Comparison of ENCODE assay signal across 8 cellular contexts in genomic region chr2:230067990-230068657, GRCh38. TPM values are rescaled to one million over a fixed set of nuclear protein-coding genes. Genes with fewer than 3 reads are reported as not detected.
A peak's percentile ranks its signal among the peaks of the same experiment; 100 is the strongest.
DNase-seq lines count a peak whose midpoint lies in the region; ATAC-seq and TF ChIP-seq lines count a peak whose summit lies in the region.

No MANE protein-coding gene starts in this region.

- H3K9me3 ChIP-seq in Panc1 (ENCODE audit: control insufficient read depth, insufficient read depth, low read depth, low read length) (no peaks in the 10 kb centered on the region), right atrium auricular region (no peaks in the 10 kb centered on the region), parathyroid adenoma (ENCODE audit: control insufficient read depth, low read length) (no peaks in the 10 kb centered on the region)

- peaks cover 10% of the 10 kb centered on the region for H3K4me1 Mint-ChIP-seq in activated naive CD8-positive, alpha-beta T cell treated with anti-CD3 and anti-CD28 coated beads, Interleukin-2, amount 10 ng/mL, durations not matched to agents 7 days and 5 days

- in situ Hi-C loops in Panc1 (cut with HindIII; ENCODE audit: low pct_unique_long_range_greater_than_20kb, low sequenced_read_pairs): no loop called here

- H2AFZ ChIP-seq in parathyroid adenoma: peak overlapping the region; percentile 93

- H3K36me3 Mint-ChIP-seq in activated naive CD8-positive, alpha-beta T cell treated with anti-CD3 and anti-CD28 coated beads, Interleukin-2, amount 10 ng/mL, durations not matched to agents 7 days and 5 days: no peaks in the 10 kb centered on the region

- peaks cover 19% of the 10 kb centered on the region for H3K79me2 ChIP-seq in parathyroid adenoma

- ATAC-seq in HG03066 (IDR thresholded peaks at IDR 0.05; ENCODE audit: low read depth, unreplicated experiment): peak; percentile 35
- peak; percentile 78 for ATAC-seq in Panc1
- peak; percentile 38 for ATAC-seq in activated naive CD8-positive, alpha-beta T cell treated with anti-CD3 and anti-CD28 coated beads, Interleukin-2, amount 10 ng/mL, durations not matched to agents 7 days and 5 days (ENCODE audit: low read depth)
- ATAC-seq in GM21717 (IDR thresholded peaks at IDR 0.05; ENCODE audit: unreplicated experiment): no peak

- TF ChIP-seq CTCF in Panc1 (IDR thresholded peaks at IDR 0.05) (no peak), right atrium auricular region (IDR thresholded peaks at IDR 0.05) (peak in 1 of 2 donors; percentile 48), parathyroid adenoma (IDR thresholded peaks at IDR 0.05) (peak; percentile 36)

- DNase-seq in NCI-H82 (lab: John Stamatoyannopoulos, UW): peak; percentile 18
- DNase-seq in NCI-H82 treated with DMSO at 0.1 percent for 48 hours (lab: John Stamatoyannopoulos, UW; ENCODE audit: unreplicated experiment): no peak
- DNase-seq in Panc1 (ENCODE audit: low read depth, low spot score): no peak
- DNase-seq in activated naive CD8-positive, alpha-beta T cell treated with anti-CD3 and anti-CD28 coated beads, Interleukin-2, amount 10 ng/mL, durations not matched to agents 7 days and 5 days: peak; percentile 73
- DNase-seq in right atrium auricular region (ENCODE audit: low spot score): no peak

- H3K27ac ChIP-seq in Panc1 (ENCODE audit: low read length) (peak overlapping the region; percentile 39; the same call in 1 of the 2 replicates), right atrium auricular region (peak overlapping the region; percentile 70 to 77), parathyroid adenoma (peak overlapping the region; percentile 90)

- H3K4me3 ChIP-seq in Panc1 (ENCODE audit: low read depth in 2 of 2, low read length in 2 of 2) (peak overlapping the region; percentile 51 to 70), right atrium auricular region (peak overlapping the region; percentile 55 to 73), parathyroid adenoma (ENCODE audit: low read depth, low read length) (peak overlapping the region; percentile 69)

- peak overlapping the region; percentile 83 for H3K4me3 Mint-ChIP-seq in activated naive CD8-positive, alpha-beta T cell treated with anti-CD3 and anti-CD28 coated beads, Interleukin-2, amount 10 ng/mL, durations not matched to agents 7 days and 5 days

- H3K27me3 ChIP-seq in Panc1 (ENCODE audit: control insufficient read depth, insufficient read depth, low read length): no peaks in the 10 kb centered on the region
- no peaks in the 10 kb centered on the region for H3K27me3 ChIP-seq in right atrium auricular region
- H3K27me3 ChIP-seq in parathyroid adenoma (ENCODE audit: control insufficient read depth, insufficient read depth, low read length): no peaks in the 10 kb centered on the region

- H3K9me3 Mint-ChIP-seq in activated naive CD8-positive, alpha-beta T cell treated with anti-CD3 and anti-CD28 coated beads, Interleukin-2, amount 10 ng/mL, durations not matched to agents 7 days and 5 days: no peaks in the 10 kb centered on the region

- H3K27ac Mint-ChIP-seq in activated naive CD8-positive, alpha-beta T cell treated with anti-CD3 and anti-CD28 coated beads, Interleukin-2, amount 10 ng/mL, durations not matched to agents 7 days and 5 days: peak overlapping the region; percentile 75

- BruUV-seq in Panc1 (replicated peaks; lab: Mats Ljungman, UMichigan): no TSS peak

- H3K4me1 ChIP-seq in Panc1 (ENCODE audit: control insufficient read depth, insufficient read depth, low read length) (no peaks in the 10 kb centered on the region), right atrium auricular region (peaks cover 0 to 18% of the 10 kb centered on the region in 2 donors), parathyroid adenoma (peaks cover 8% of the 10 kb centered on the region)

- CTCF ChIA-PET in Panc1 (lab: Charles Lee): interaction anchor here (1.3 kb wide), 1 partner anchor 14 kb away, joined by 9 read pairs; no protein-coding TSS in a partner anchor

- peak overlapping the region; percentile 95 for H3K4me2 ChIP-seq in parathyroid adenoma (ENCODE audit: low read length)

- H3K36me3 ChIP-seq in Panc1 (ENCODE audit: control insufficient read depth, insufficient read depth, low read length): no peaks in the 10 kb centered on the region
- H3K36me3 ChIP-seq in right atrium auricular region: no peaks in the 10 kb centered on the region
- no peaks in the 10 kb centered on the region for H3K36me3 ChIP-seq in parathyroid adenoma (ENCODE audit: control insufficient read depth, insufficient read depth, low read length)

- peak overlapping the region; percentile 93 for H3K9ac ChIP-seq in parathyroid adenoma

- H3K27me3 Mint-ChIP-seq in activated naive CD8-positive, alpha-beta T cell treated with anti-CD3 and anti-CD28 coated beads, Interleukin-2, amount 10 ng/mL, durations not matched to agents 7 days and 5 days: peaks cover 11% of the 10 kb centered on the region

- intact Hi-C loops in Panc1 (cut with micrococcal nuclease; ENCODE audit: unreplicated experiment): loop anchor here (2.0 to 5.0 kb wide), 3 partner anchors 59 to 544 kb away; no protein-coding TSS in a partner anchor

- POLR2A ChIA-PET in Panc1 (lab: Charles Lee): no interaction called here
- POLR2A ChIA-PET in activated naive CD8-positive, alpha-beta T cell treated with anti-CD3 and anti-CD28 coated beads, Interleukin-2, amount 10 ng/mL, durations not matched to agents 7 days and 5 days (lab: Charles Lee): interaction anchor here (0.5 to 2.1 kb wide), 3 partner anchors 51 to 150 kb away, joined by 3 to 8 read pairs (median 3); partner anchors contain the start of gene TRIP12

RNA-seq across cellular contexts. Expression of gene SLC16A14, which starts 0.6 kb away (rescaled TPM):
- 3.2 TPM for total RNA-seq in Panc1 (2021; ENCODE audit: unreplicated experiment)
- 1.6 TPM for polyA plus RNA-seq in Panc1 (2012; ENCODE audit: insufficient read length)
- under 1 TPM; 0.65 to 0.72 TPM for total RNA-seq in activated naive CD8-positive, alpha-beta T cell treated with anti-CD3 and anti-CD28 coated beads, Interleukin-2, amount 10 ng/mL, durations not matched to agents 7 days and 5 days
- total RNA-seq in right atrium auricular region: 1 to 10 TPM; 2.3 to 3.4 TPM

Comparison
In these comparisons a context has a peak if more than half of its experiments do, and no peak if none do; other contexts are left out.
1. DNase-seq: peak in NCI-H82 (single experiment) and activated naive CD8-positive, alpha-beta T cell treated with anti-CD3 and anti-CD28 coated beads, Interleukin-2, amount 10 ng/mL, durations not matched to agents 7 days and 5 days (single experiment); none in NCI-H82 treated with DMSO at 0.1 percent for 48 hours (single experiment), Panc1 (single experiment) and right atrium auricular region (single experiment).
2. H3K27ac ChIP-seq: peak in every context shown above with its lines; median percentile 90 in parathyroid adenoma; 74 in right atrium auricular region; 39 in Panc1.
3. Peak in every context shown above with its lines, with median percentiles within 50 percentile points of each other: H3K4me3 ChIP-seq.